Comparison of ENCODE assay signal across 1 cellular context in genomic region chr5:77812926-77813589, GRCh38.
A peak's percentile ranks its signal among the peaks of the same experiment; 100 is the strongest.
TF ChIP-seq lines count a peak whose summit lies in the region.

No MANE protein-coding gene starts in this region.

TF ChIP-seq in HepG2, 621 proteins besides CTCF, POLR2A, EP300 and RAD21 (continued from another document and continues in another):
- TF ChIP-seq SMC3 (IDR thresholded peaks at IDR 0.05; ENCODE audit: low read length) (peak; percentile 14; the same call in 1 of the 2 replicates), SRSF1 (optimal IDR thresholded peaks at IDR 0.05; ENCODE audit: low read depth, low read length) (no peak), KDM5B (CRISPR knock-in tag; IDR thresholded peaks at IDR 0.05; ENCODE audit: borderline replicate concordance) (no peak), ZFP82 (CRISPR knock-in tag; IDR thresholded peaks at IDR 0.05; ENCODE audit: borderline replicate concordance) (no peak), ZBTB33 (CRISPR knock-in tag; IDR thresholded peaks at IDR 0.05) (peak; percentile 43; the same call in 1 of the 2 replicates), ZNF318 (CRISPR knock-in tag; IDR thresholded peaks at IDR 0.05) (no peak), SRY (CRISPR knock-in tag; IDR thresholded peaks at IDR 0.05) (no peak), ZNF496 (CRISPR knock-in tag; IDR thresholded peaks at IDR 0.05; ENCODE audit: insufficient replicate concordance) (no peak), ZMAT3 (CRISPR knock-in tag; conservative IDR thresholded peaks at IDR 0.05) (no peak), DMAP1 (CRISPR knock-in tag; IDR thresholded peaks at IDR 0.05) (peak; percentile 62), ZHX1 (CRISPR knock-in tag; IDR thresholded peaks at IDR 0.05; ENCODE audit: low read depth) (no peak), ZNF644 (CRISPR knock-in tag; IDR thresholded peaks at IDR 0.05; ENCODE audit: low read depth) (peak; percentile 98), ZFYVE20 (CRISPR knock-in tag; IDR thresholded peaks at IDR 0.05; ENCODE audit: borderline replicate concordance, low read depth) (no peak), E2F2 (CRISPR knock-in tag; IDR thresholded peaks at IDR 0.05; ENCODE audit: borderline replicate concordance) (no peak), PAF1 (CRISPR knock-in tag; IDR thresholded peaks at IDR 0.05) (no peak), ZNF709 (CRISPR knock-in tag; IDR thresholded peaks at IDR 0.05) (peak; percentile 29; the same call in 1 of the 2 replicates), NFE2L2 (IDR thresholded peaks at IDR 0.05; ENCODE audit: low read length) (no peak), SP5 (CRISPR knock-in tag; IDR thresholded peaks at IDR 0.05; ENCODE audit: borderline replicate concordance, low read depth) (no peak), ZFP36 (IDR thresholded peaks at IDR 0.05; ENCODE audit: borderline replicate concordance, low read depth, low read length, partially characterized antibody) (no peak), NCOR1 (IDR thresholded peaks at IDR 0.05; ENCODE audit: borderline replicate concordance, low read length) (peak; percentile 78), ZNF605 (CRISPR knock-in tag; IDR thresholded peaks at IDR 0.05) (no peak), ZNF331 (CRISPR knock-in tag; IDR thresholded peaks at IDR 0.05) (peak; percentile 64; the same call in 1 of the 2 replicates), HHEX (CRISPR knock-in tag; IDR thresholded peaks at IDR 0.05) (no peak), ZFP1 (CRISPR knock-in tag; IDR thresholded peaks at IDR 0.05) (0 out of 2 replicates have a peak, but pooled peaks have one; percentile 71), NR1H2 (CRISPR knock-in tag; IDR thresholded peaks at IDR 0.05; ENCODE audit: borderline replicate concordance, low read depth) (no peak), GABPB1 (CRISPR knock-in tag; IDR thresholded peaks at IDR 0.05) (peak; percentile 36; the same call in 1 of the 2 replicates), PRDM4 (CRISPR knock-in tag; IDR thresholded peaks at IDR 0.05; ENCODE audit: borderline replicate concordance) (no peak), MED1 (CRISPR knock-in tag; IDR thresholded peaks at IDR 0.05) (peak; percentile 92), ZNF761 (CRISPR knock-in tag; conservative IDR thresholded peaks at IDR 0.05) (no peak; the same call in 1 of the 2 replicates), STAT6 (CRISPR knock-in tag; IDR thresholded peaks at IDR 0.05; ENCODE audit: borderline replicate concordance) (0 out of 2 replicates have a peak, but pooled peaks have one; percentile 56), KAT2B (IDR thresholded peaks at IDR 0.05; ENCODE audit: borderline replicate concordance, low read depth, low read length) (no peak), HOXA5 (CRISPR knock-in tag; IDR thresholded peaks at IDR 0.05) (no peak; the same call in 1 of the 2 replicates), BRCA1 (CRISPR knock-in tag; IDR thresholded peaks at IDR 0.05) (no peak), ARNT2 (CRISPR knock-in tag; IDR thresholded peaks at IDR 0.05; ENCODE audit: low read depth) (no peak), SMARCE1 (IDR thresholded peaks at IDR 0.05; ENCODE audit: borderline replicate concordance) (no peak), ZNF3 (CRISPR knock-in tag; IDR thresholded peaks at IDR 0.05) (no peak), ZNF546 (CRISPR knock-in tag; conservative IDR thresholded peaks at IDR 0.05) (no peak), ARID3A (IDR thresholded peaks at IDR 0.05; ENCODE audit: low read depth, low read length) (no peak; the same call in 1 of the 2 replicates), SP4 (CRISPR knock-in tag; IDR thresholded peaks at IDR 0.05) (no peak), SALL2 (CRISPR knock-in tag; IDR thresholded peaks at IDR 0.05) (peak; percentile 75; the same call in 1 of the 2 replicates), GLI4 (CRISPR knock-in tag; IDR thresholded peaks at IDR 0.05; ENCODE audit: borderline replicate concordance) (no peak)
